29 cellular contexts compared by ENCODE assay signal in genomic region chr6:1315201-1315559, GRCh38. TPM values are rescaled to one million over a fixed set of nuclear protein-coding genes. Genes with fewer than 3 reads are reported as not detected.
A peak's percentile ranks its signal among the peaks of the same experiment; 100 is the strongest.
DNase-seq lines count a peak whose midpoint lies in the region; ATAC-seq, FAIRE-seq and TF ChIP-seq lines count a peak whose summit lies in the region.
"Had no signal": no experiment of that assay in that cellular context is flagged by ENCODE, and none has a peak within 500 bp of the region (broad histone marks: within the 10 kb centered on the region; RNA-seq: fewer than 3 reads in every experiment).

No MANE protein-coding gene starts in this region.

- dilution Hi-C loops in endothelial cell of umbilical vein (cut with MboI; ENCODE audit: extremely low pct_ligation_motif_present, low sequenced_read_pairs) = no loop called here

- TF ChIP-seq POLR2A in A549 (IDR thresholded peaks at IDR 0.05; ENCODE audit: low read length) = no peak
- TF ChIP-seq POLR2A in endothelial cell of umbilical vein (IDR thresholded peaks at IDR 0.05; ENCODE audit: low read depth, low read length) = no peak

- TF ChIP-seq CTCF in A549 (IDR thresholded peaks at IDR 0.05) = no peak
- TF ChIP-seq CTCF in endothelial cell of umbilical vein (IDR thresholded peaks at IDR 0.05; ENCODE audit: extremely low read depth in 1 of 2, insufficient read depth in 1 of 2, low read depth in 1 of 2, low read length in 2 of 2) = no peak
- no peak for TF ChIP-seq CTCF in pancreas (IDR thresholded peaks at IDR 0.05)

- no peaks in the 10 kb centered on the region for H3K9me3 Mint-ChIP-seq in natural killer cell treated with Interleukin-12 subunit alpha and Interleukin-12 subunit beta and Interleukin-15 and Interleukin-18, amount 100 ng/mL, for 72 hours
- H3K9me3 Mint-ChIP-seq: activated CD8-positive, alpha-beta T cell treated with anti-CD3 and anti-CD28 coated beads for 36 hours had no signal

- H3K36me3 Mint-ChIP-seq in natural killer cell treated with Interleukin-12 subunit alpha and Interleukin-12 subunit beta and Interleukin-15 and Interleukin-18, amount 100 ng/mL, for 72 hours = peaks cover 6% of the 10 kb centered on the region

- peak overlapping the region; percentile 2 for H3K4me3 Mint-ChIP-seq in natural killer cell treated with Interleukin-12 subunit alpha and Interleukin-12 subunit beta and Interleukin-15 and Interleukin-18, amount 100 ng/mL, for 72 hours
- H3K4me3 Mint-ChIP-seq: activated CD8-positive, alpha-beta T cell treated with anti-CD3 and anti-CD28 coated beads for 36 hours had no signal

- H3K27me3 ChIP-seq in H7 (ENCODE audit: control insufficient read depth, insufficient read depth, low read length) = peaks cover 61% of the 10 kb centered on the region
- peaks cover 39 to 59% of the 10 kb centered on the region in 2 experiments for H3K27me3 ChIP-seq in endothelial cell of umbilical vein (ENCODE audit: control insufficient read depth in 2 of 2, insufficient read depth in 2 of 2, low read length in 2 of 2)
- H3K27me3 ChIP-seq in pancreas = peaks cover 0 to 13% (median 4%) of the 10 kb centered on the region in 4 donors
- H3K27me3 ChIP-seq: SJCRH30 had no signal

- no peak for TF ChIP-seq EP300 in A549 (IDR thresholded peaks at IDR 0.05)

- H3K27ac ChIP-seq in A549 (peak overlapping the region in 1 of 2 experiments; percentile 94; a peak in 4 of 6 replicates), endothelial cell of umbilical vein (ENCODE audit: insufficient read depth, low read depth, low read length) (no peak overlapping the region), pancreas (no peak overlapping the region)
- H3K27ac ChIP-seq: SJCRH30, WERI-Rb-1 had no signal

- ATAC-seq in A549 = no peak
- ATAC-seq in natural killer cell treated with Interleukin-12 subunit alpha and Interleukin-12 subunit beta and Interleukin-15 and Interleukin-18, amount 100 ng/mL, for 72 hours = no peak
- no peak for ATAC-seq in SK-N-SH treated with all-trans-retinoic acid at 6 μM for 48 hours
- ATAC-seq in pancreas = no peak
- ATAC-seq: activated CD8-positive, alpha-beta T cell treated with anti-CD3 and anti-CD28 coated beads for 36 hours; GM23338; left lobe of liver had no signal

- no peak for TF ChIP-seq RAD21 in A549 (conservative IDR thresholded peaks at IDR 0.05 in 1 of 2, IDR thresholded peaks at IDR 0.05 in 1 of 2)

- CTCF ChIA-PET in A549 (lab: Yijun Ruan, JAX) = interaction anchor here (4.3 kb wide), 1 partner anchor 18 kb away, joined by 23 read pairs; no protein-coding TSS in a partner anchor
- CTCF ChIA-PET in endothelial cell of umbilical vein (lab: Charles Lee) = interaction anchor here (1.4 kb wide), 1 partner anchor 10 kb away, joined by 5 read pairs; no protein-coding TSS in a partner anchor

- H3K4me1 ChIP-seq in A549 = peaks cover 12% of the 10 kb centered on the region
- peaks cover 5% of the 10 kb centered on the region for H3K4me1 ChIP-seq in endothelial cell of umbilical vein (ENCODE audit: control insufficient read depth, extremely low read depth, insufficient read depth, low read length)
- no peaks in the 10 kb centered on the region for H3K4me1 ChIP-seq in pancreas
- H3K4me1 ChIP-seq: SJCRH30 had no signal

- BruUV-seq in endothelial cell of umbilical vein (replicated peaks; lab: Mats Ljungman, UMichigan) = no TSS peak

- no peak overlapping the region for H2AFZ ChIP-seq in endothelial cell of umbilical vein (ENCODE audit: low read depth, low read length)
- H2AFZ ChIP-seq: GM23338 had no signal

- H3K9ac ChIP-seq in endothelial cell of umbilical vein (replicated peaks; ENCODE audit: extremely low read depth, insufficient read depth, low read length) = no peak overlapping the region

- peaks cover 41 to 43% of the 10 kb centered on the region in 2 donors for H3K27me3 Mint-ChIP-seq in natural killer cell treated with Interleukin-12 subunit alpha and Interleukin-12 subunit beta and Interleukin-15 and Interleukin-18, amount 100 ng/mL, for 72 hours

- no peaks in the 10 kb centered on the region for H3K9me3 ChIP-seq in A549
- no peaks in the 10 kb centered on the region for H3K9me3 ChIP-seq in endothelial cell of umbilical vein (replicated peaks; ENCODE audit: control insufficient read depth, insufficient read depth, low read length)
- no peaks in the 10 kb centered on the region for H3K9me3 ChIP-seq in pancreas
- H3K9me3 ChIP-seq: SJCRH30 had no signal

- 94% methylated on average over 1 of the region's 1 CpG for WGBS in A549 (ENCODE audit: missing lambda C conversion rate)
- WGBS in pancreas, 2 donors = 82 to 94% methylated on average over 1 of the region's 1 CpG

- no peaks in the 10 kb centered on the region for H4K20me1 ChIP-seq in endothelial cell of umbilical vein (replicated peaks; ENCODE audit: control insufficient read depth, extremely low read depth, insufficient read depth, low read length)

- peaks cover 12 to 19% of the 10 kb centered on the region in 2 donors for H3K4me1 Mint-ChIP-seq in natural killer cell treated with Interleukin-12 subunit alpha and Interleukin-12 subunit beta and Interleukin-15 and Interleukin-18, amount 100 ng/mL, for 72 hours (ENCODE audit: low read depth in 2 of 2)

- no peaks in the 10 kb centered on the region for H3K9me1 ChIP-seq in endothelial cell of umbilical vein (replicated peaks; ENCODE audit: control insufficient read depth, extremely low read depth, insufficient read depth, low read length)

- no peak overlapping the region for H3K4me3 ChIP-seq in A549
- H3K4me3 ChIP-seq in H7 (ENCODE audit: insufficient read depth, low read depth, low read length) = peak overlapping the region; percentile 13; the same call in 1 of the 2 replicates
- no peak overlapping the region for H3K4me3 ChIP-seq in endothelial cell of umbilical vein (replicated peaks in 1 of 3; ENCODE audit: insufficient read depth in 1 of 3, low read depth in 1 of 3, low read length in 3 of 3)
- H3K4me3 ChIP-seq in pancreas = no peak overlapping the region
- H3K4me3 ChIP-seq: SJCRH30 had no signal

- intact Hi-C loops in endothelial cell of umbilical vein (cut with micrococcal nuclease) (loop anchor here (2.0 kb wide), 1 partner anchor 66 kb away; no protein-coding TSS in a partner anchor), pancreas (cut with DNase I) (no loop called here)

- FAIRE-seq in A549 (lab: Jason Lieb, UNC) = no peak
- no peak for FAIRE-seq in endothelial cell of umbilical vein (lab: Jason Lieb, UNC)
- FAIRE-seq in pancreas (lab: Jason Lieb, UNC) = no peak
- FAIRE-seq: GM12892, urothelium cell line had no signal

- no peaks in the 10 kb centered on the region for H3K36me3 ChIP-seq in H7 (replicated peaks; ENCODE audit: control insufficient read depth, insufficient read depth, low read length)
- no peaks in the 10 kb centered on the region for H3K36me3 ChIP-seq in endothelial cell of umbilical vein (ENCODE audit: control insufficient read depth in 2 of 2, extremely low read depth in 1 of 2, insufficient read depth in 2 of 2, low read length in 2 of 2)
- no peaks in the 10 kb centered on the region for H3K36me3 ChIP-seq in pancreas
- H3K36me3 ChIP-seq: SJCRH30, WERI-Rb-1 had no signal

- no peaks in the 10 kb centered on the region for H3K79me2 ChIP-seq in endothelial cell of umbilical vein (ENCODE audit: control insufficient read depth, insufficient read depth, low read length)

- no peak for DNase-seq in A549 (ENCODE audit: low read depth in 1 of 2, low spot score in 1 of 2)
- no peak for DNase-seq in H7
- DNase-seq in endothelial cell of umbilical vein (ENCODE audit: low read depth, low spot score) = no peak
- no peak for DNase-seq in natural killer cell treated with Interleukin-12 subunit alpha and Interleukin-12 subunit beta and Interleukin-15 and Interleukin-18, amount 100 ng/mL, for 72 hours (ENCODE audit: low spot score)
- no peak for DNase-seq in NCI-H82 (lab: John Stamatoyannopoulos, UW)
- no peak for DNase-seq in NCI-H128 (lab: John Stamatoyannopoulos, UW; ENCODE audit: unreplicated experiment)
- DNase-seq in pancreas = no peak
- DNase-seq: ACHN; activated CD8-positive, alpha-beta T cell treated with anti-CD3 and anti-CD28 coated beads for 36 hours; activated naive CD4-positive, alpha-beta T cell treated with Interleukin-2 at 50 U/mL for 16 hours; aorta; C1 segment of cervical spinal cord; cerebellar nuclear complex; DMS79; effector CD4-positive, alpha-beta T cell; KBM-7; midbrain; NCI-H1694 treated with DMSO at 0.1 percent for 48 hours; NCI-H748 treated with DMSO at 0.1 percent for 48 hours; OCI-M1; SJCRH30; stimulated activated CD8-positive, alpha-beta memory T cell treated with anti-CD3 and anti-CD28 coated beads, Interleukin-4, amount 100 ng/mL, for 48 hours; WERI-Rb-1 had no signal

- POLR2A ChIA-PET in A549 (lab: Yijun Ruan, JAX) (interaction anchor here (1.4 kb wide), 2 partner anchors 10 to 20 kb away, joined by 5 to 8 read pairs; no protein-coding TSS in a partner anchor), endothelial cell of umbilical vein (lab: Charles Lee) (no interaction called here)

- H3K4me2 ChIP-seq in A549 (peak overlapping the region; percentile 70), endothelial cell of umbilical vein (ENCODE audit: insufficient read depth, low read length) (no peak overlapping the region)

- H3K27ac Mint-ChIP-seq in natural killer cell treated with Interleukin-12 subunit alpha and Interleukin-12 subunit beta and Interleukin-15 and Interleukin-18, amount 100 ng/mL, for 72 hours = no peak overlapping the region
- H3K27ac Mint-ChIP-seq: activated CD8-positive, alpha-beta T cell treated with anti-CD3 and anti-CD28 coated beads for 36 hours; GM23338 had no signal

TF ChIP-seq in SK-N-SH treated with all-trans-retinoic acid at 6 μM for 48 hours, 23 proteins besides CTCF, POLR2A, EP300 and RAD21 (continues in another document):
- TF ChIP-seq GLIS3 (CRISPR knock-in tag; IDR thresholded peaks at IDR 0.05) = no peak
- no peak for TF ChIP-seq SNAI2 (CRISPR knock-in tag; IDR thresholded peaks at IDR 0.05)

RNA-seq across cellular contexts. Expression of gene FOXQ1, which starts 3.3 kb away (rescaled TPM):
- polyA plus RNA-seq in A549 (2011; rRNA removed) (2.1 and 3.5 TPM in 2 replicates), A549 (2017; fragmentation: RNase III; extraction: RNeasy Plus Mini Kit Qiagen cat#74134 plus additional on column Dnase treatment) (3.1 to 3.6 TPM (median 3.6 TPM) in 3 replicates), endothelial cell of umbilical vein (not detected in 2 replicates), pancreas (1 to 10 TPM; 1.5 to 2.6 TPM)
- polyA plus RNA-seq in A549 (2012; cell fraction: cytosol; rRNA removed) = 0.49 and 0.98 TPM in 2 replicates
- polyA plus RNA-seq in A549 (2012; cell fraction: nucleus; rRNA removed) = 0.77 and 0.79 TPM in 2 replicates
- 1.5 and 1.8 TPM in 2 replicates for polyA minus RNA-seq in A549 (2011; rRNA and poly(A)+ RNA removed)
- total RNA-seq in H7 (2014; rRNA removed; shearing (Covaris generic)) = 3.1 and 24.8 TPM in 2 replicates
- total RNA-seq in endothelial cell of umbilical vein (not detected in 2 replicates), pancreas (10 to 100 TPM in 1 of 6 donors, 1 to 10 TPM in 5; 1.4 to 14.8 (median 3.9) TPM)
- not detected in 2 replicates for polyA plus RNA-seq in endothelial cell of umbilical vein (2011; cell fraction: cytosol; rRNA removed)
- polyA plus RNA-seq in endothelial cell of umbilical vein (2011; cell fraction: nucleus; rRNA removed) = not detected in 2 replicates
- not detected in 2 replicates for polyA plus RNA-seq in endothelial cell of umbilical vein (2012)
- not detected in 2 replicates for polyA minus RNA-seq in endothelial cell of umbilical vein
- 30.5 TPM for polyA minus RNA-seq in endothelial cell of umbilical vein (2011; cell fraction: cytosol; rRNA and poly(A)+ RNA removed)
- 0.19 TPM in 1 of 2 replicates, not detected in the other for polyA minus RNA-seq in endothelial cell of umbilical vein (2011; cell fraction: nucleus; rRNA and poly(A)+ RNA removed)
- total RNA-seq in natural killer cell treated with Interleukin-12 subunit alpha and Interleukin-12 subunit beta and Interleukin-15 and Interleukin-18, amount 100 ng/mL, for 72 hours = not detected
- total RNA-seq: activated CD8-positive, alpha-beta T cell treated with anti-CD3 and anti-CD28 coated beads for 36 hours; aorta; GM23338; SJCRH30; T-helper 2 cell treated with Interferon-gamma antibody and Interleukin-4, amounts not matched to agents 100 ng/mL and 5 ng/mL, for 36 hours had no signal
- polyA plus RNA-seq: GM23338 had no signal
